19 cellular contexts compared by ENCODE assay signal in the genomic region with DNA sequence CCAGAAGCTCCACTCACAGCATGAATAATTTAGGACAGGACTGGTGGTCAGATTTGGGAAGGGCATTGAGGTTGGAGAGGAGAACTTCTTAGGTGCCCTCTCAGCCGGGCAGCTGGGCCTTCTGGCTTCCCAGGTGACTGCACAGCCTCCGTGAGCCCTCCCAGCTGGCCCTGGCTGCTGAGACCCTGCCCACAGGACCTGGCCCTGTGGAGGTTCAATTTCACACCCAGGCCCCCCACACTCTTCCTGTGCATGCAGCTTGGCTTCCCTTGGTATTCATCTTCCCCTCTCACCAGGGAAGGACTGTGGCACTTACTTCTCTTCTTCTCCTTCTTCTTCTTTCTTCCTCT. TPM values are rescaled to one million over a fixed set of nuclear protein-coding genes. Genes with fewer than 3 reads are reported as not detected.
DNase-seq lines count a peak whose midpoint lies in the region; ATAC-seq and TF ChIP-seq lines count a peak whose summit lies in the region.
"Had no signal": no experiment of that assay in that cellular context is flagged by ENCODE, and none has a peak within 500 bp of the region (broad histone marks: within the 10 kb centered on the region; RNA-seq: fewer than 3 reads in every experiment).

No MANE protein-coding gene starts in this region.

- TF ChIP-seq POLR2A in sigmoid colon (IDR thresholded peaks at IDR 0.05) = no peak

- H3K9me3 Mint-ChIP-seq in chondrocyte (ENCODE audit: low read depth) = peaks cover 1% of the 10 kb centered on the region
- H3K9me3 Mint-ChIP-seq: activated T-cell treated with anti-CD3 and anti-CD28 coated beads, Interleukin-2, amount 50 U/mL, for 4 hours; stimulated activated naive CD8-positive, alpha-beta T cell treated with anti-CD3 and anti-CD28 coated beads, Interleukin-15, amount 100 ng/mL, for 72 hours had no signal

- peaks cover 5% of the 10 kb centered on the region for H3K4me1 Mint-ChIP-seq in chondrocyte (ENCODE audit: low read depth)

- H3K4me3 ChIP-seq in right atrium auricular region (no peak overlapping the region), sigmoid colon (no peak overlapping the region)
- H3K4me3 ChIP-seq: psoas muscle had no signal

- 80 to 82% methylated on average over 2 of the region's 2 CpGs for WGBS in sigmoid colon, 2 donors

- H3K27me3 Mint-ChIP-seq in chondrocyte (ENCODE audit: low read depth) = no peaks in the 10 kb centered on the region

- no peak overlapping the region for H3K4me3 Mint-ChIP-seq in chondrocyte (ENCODE audit: unreplicated experiment)
- H3K4me3 Mint-ChIP-seq: activated naive CD8-positive, alpha-beta T cell; activated T-cell treated with anti-CD3 and anti-CD28 coated beads, Interleukin-2, amount 50 U/mL, for 4 hours; CD4-positive, CD25-positive, alpha-beta regulatory T cell; stimulated activated naive CD8-positive, alpha-beta T cell treated with anti-CD3 and anti-CD28 coated beads, Interleukin-15, amount 100 ng/mL, for 72 hours had no signal

- intact Hi-C loops in left cardiac atrium (cut with DNase I) = no loop called here
- intact Hi-C loops in sigmoid colon (cut with DNase I) = no loop called here

- no peak overlapping the region for H3K27ac Mint-ChIP-seq in chondrocyte (ENCODE audit: unreplicated experiment)
- H3K27ac Mint-ChIP-seq: activated naive CD8-positive, alpha-beta T cell; stimulated activated naive CD8-positive, alpha-beta T cell treated with anti-CD3 and anti-CD28 coated beads, Interleukin-15, amount 100 ng/mL, for 72 hours had no signal

- no peak for TF ChIP-seq CTCF in right atrium auricular region (IDR thresholded peaks at IDR 0.05)
- no peak for TF ChIP-seq CTCF in chondrocyte (IDR thresholded peaks at IDR 0.05)
- no peak for TF ChIP-seq CTCF in sigmoid colon (IDR thresholded peaks at IDR 0.05)

- H3K27me3 ChIP-seq in right atrium auricular region = no peaks in the 10 kb centered on the region
- peaks cover 0 to 13% (median 6%) of the 10 kb centered on the region in 3 donors for H3K27me3 ChIP-seq in sigmoid colon

- DNase-seq in right atrium auricular region (ENCODE audit: low spot score) (no peak), left cardiac atrium (no peak), chondrocyte (ENCODE audit: low spot score) (peak; percentile 66), sigmoid colon (no peak), kidney tubule cell (ENCODE audit: low spot score) (no peak)
- DNase-seq: activated CD8-positive, alpha-beta memory T cell treated with anti-CD3 and anti-CD28 coated beads for 24 hours; activated T-cell treated with anti-CD3 and anti-CD28 coated beads, Interleukin-2, amount 50 U/mL, for 4 hours; CD4-positive, CD25-positive, alpha-beta regulatory T cell; NCI-H1436; NCI-H2171; NCI-H526; stimulated activated CD4-positive, alpha-beta T cell treated with anti-CD3 and anti-CD28 coated beads, Interleukin-4, amount 100 ng/mL, for 24 hours; stimulated activated naive CD8-positive, alpha-beta T cell treated with anti-CD3 and anti-CD28 coated beads, Interleukin-15, amount 100 ng/mL, for 72 hours had no signal

- H3K36me3 Mint-ChIP-seq in chondrocyte (ENCODE audit: low read depth) = no peaks in the 10 kb centered on the region
- H3K36me3 Mint-ChIP-seq: activated naive CD8-positive, alpha-beta T cell; CD4-positive, CD25-positive, alpha-beta regulatory T cell had no signal

- ATAC-seq in left cardiac atrium (no peak), GM19324 (IDR thresholded peaks at IDR 0.05; ENCODE audit: low FRiP score, unreplicated experiment) (no peak), HG03108 (IDR thresholded peaks at IDR 0.05; ENCODE audit: unreplicated experiment) (no peak), HG03135 (IDR thresholded peaks at IDR 0.05; ENCODE audit: unreplicated experiment) (no peak)
- ATAC-seq: activated T-cell treated with anti-CD3 and anti-CD28 coated beads, Interleukin-2, amount 50 U/mL, for 4 hours; left colon; stimulated activated naive CD8-positive, alpha-beta T cell treated with anti-CD3 and anti-CD28 coated beads, Interleukin-15, amount 100 ng/mL, for 72 hours had no signal

- no peak for TF ChIP-seq EP300 in sigmoid colon (IDR thresholded peaks at IDR 0.05)

- H3K36me3 ChIP-seq in right atrium auricular region (no peaks in the 10 kb centered on the region), sigmoid colon (no peaks in the 10 kb centered on the region)

- H3K9me3 ChIP-seq in right atrium auricular region (no peaks in the 10 kb centered on the region), sigmoid colon (no peaks in the 10 kb centered on the region)
- H3K9me3 ChIP-seq: psoas muscle had no signal

- H3K4me1 ChIP-seq in right atrium auricular region (peaks cover 0 to 12% of the 10 kb centered on the region in 2 donors), sigmoid colon (peaks cover 0 to 30% (median 23%) of the 10 kb centered on the region in 4 donors)
- H3K4me1 ChIP-seq: psoas muscle had no signal

- peak overlapping the region; percentile 54 to 71 for H3K27ac ChIP-seq in right atrium auricular region
- peak overlapping the region; percentile 62 to 65 (median 63) for H3K27ac ChIP-seq in sigmoid colon
- H3K27ac ChIP-seq: psoas muscle had no signal

RNA-seq across cellular contexts. Expression of a gene that starts 50.6 kb away (rescaled TPM):
- 1,000 to 10,000 TPM; 1,281 to 1,828 TPM for total RNA-seq in right atrium auricular region
- 100 to 1,000 TPM; 572 to 591 TPM for total RNA-seq in left cardiac atrium
- total RNA-seq in chondrocyte = 148 to 181 TPM (median 149 TPM) in 3 replicates
- 1,000 to 10,000 TPM in 1 of 4 donors, 100 to 1,000 TPM in 3; 525 to 1,407 (median 722) TPM for total RNA-seq in sigmoid colon
- 100 to 1,000 TPM; 586 to 662 (median 646) TPM for polyA plus RNA-seq in sigmoid colon
